In genomic region chr19:49028686-49029085, GRCh38 we compare ENCODE assay signal across 5 cellular contexts. TPM values are rescaled to one million over a fixed set of nuclear protein-coding genes. Genes with fewer than 3 reads are reported as not detected.
"Had no signal": no experiment of that assay in that cellular context is flagged by ENCODE, and none has a peak within 500 bp of the region (broad histone marks: within the 10 kb centered on the region; RNA-seq: fewer than 3 reads in every experiment).

No MANE protein-coding gene starts in this region.

RNA-seq across cellular contexts. Expression of gene CGB2, which starts 3.0 kb away (rescaled TPM):
- total RNA-seq: HepG2, HT-29, IMR-90, K562 had no signal

RNA-seq across cellular contexts. Expression of gene CGB3, which starts 4.6 kb away (rescaled TPM):
- total RNA-seq: HepG2, HT-29, HT1080, IMR-90, K562 had no signal

RNA-seq across cellular contexts. Expression of gene CGB1, which starts 8.0 kb away (rescaled TPM):
- total RNA-seq: HepG2, HT1080, IMR-90, K562 had no signal

RNA-seq across cellular contexts. Expression of gene LHB, which starts 11.8 kb away (rescaled TPM):
- total RNA-seq: HepG2, HT-29, HT1080, IMR-90 had no signal

RNA-seq across cellular contexts. Expression of gene CGB5, which starts 15.0 kb away (rescaled TPM):
- total RNA-seq: HepG2, HT-29, IMR-90, K562 had no signal
